19 cellular contexts compared by ENCODE assay signal in genomic region chr4:85510632-85510984, GRCh38.
"Had no signal": no experiment of that assay in that cellular context is flagged by ENCODE, and none has a peak within 500 bp of the region (broad histone marks: within the 10 kb centered on the region; RNA-seq: fewer than 3 reads in every experiment).

No MANE protein-coding gene starts in this region.

- H3K4me3 ChIP-seq: colonic mucosa, heart left ventricle, left ventricle myocardium inferior, lower lobe of right lung, right atrium auricular region, sigmoid colon, skin epidermis, suprapubic skin, thyroid gland, uterus had no signal

- DNase-seq: colonic mucosa; effector CD8-positive, alpha-beta T cell; heart left ventricle; hypothalamus; kidney glomerular epithelial cell; left ventricle myocardium inferior; lower lobe of right lung; mesenchymal stem cell; naive thymus-derived CD4-positive, alpha-beta T cell; posterior cingulate gyrus; sigmoid colon; stimulated activated CD4-positive, alpha-beta T cell treated with anti-CD3 and anti-CD28 coated beads, Interleukin-12 subunit alpha, Interleukin-12 subunit beta, amount 100 ng/mL, for 4 hours; stimulated activated naive CD4-positive, alpha-beta T cell treated with Interleukin-2 at 50 U/mL for 16 hours; thyroid gland; upper lobe of left lung; uterus had no signal

- H3K36me3 Mint-ChIP-seq: naive thymus-derived CD4-positive, alpha-beta T cell had no signal

- H3K4me1 ChIP-seq: sigmoid colon, thyroid gland, uterus had no signal

- H3K27ac ChIP-seq: colonic mucosa, heart left ventricle, left ventricle myocardium inferior, lower lobe of right lung, sigmoid colon, skin epidermis, suprapubic skin, thyroid gland, upper lobe of left lung, uterus had no signal

- H3K27me3 ChIP-seq: colonic mucosa, heart left ventricle, right atrium auricular region, sigmoid colon, suprapubic skin, thyroid gland, upper lobe of left lung, uterus had no signal

- H3K9me3 ChIP-seq: colonic mucosa, heart left ventricle, left ventricle myocardium inferior, lower lobe of right lung, right atrium auricular region, sigmoid colon, suprapubic skin, thyroid gland, upper lobe of left lung, uterus had no signal

- H3K36me3 ChIP-seq: colonic mucosa, heart left ventricle, lower lobe of right lung, right atrium auricular region, sigmoid colon, suprapubic skin, thyroid gland, upper lobe of left lung, uterus had no signal

- H3K27ac Mint-ChIP-seq: naive thymus-derived CD4-positive, alpha-beta T cell had no signal

- H3K4me3 Mint-ChIP-seq: naive thymus-derived CD4-positive, alpha-beta T cell had no signal

- H3K4me1 Mint-ChIP-seq: naive thymus-derived CD4-positive, alpha-beta T cell had no signal
